In the genomic region with DNA sequence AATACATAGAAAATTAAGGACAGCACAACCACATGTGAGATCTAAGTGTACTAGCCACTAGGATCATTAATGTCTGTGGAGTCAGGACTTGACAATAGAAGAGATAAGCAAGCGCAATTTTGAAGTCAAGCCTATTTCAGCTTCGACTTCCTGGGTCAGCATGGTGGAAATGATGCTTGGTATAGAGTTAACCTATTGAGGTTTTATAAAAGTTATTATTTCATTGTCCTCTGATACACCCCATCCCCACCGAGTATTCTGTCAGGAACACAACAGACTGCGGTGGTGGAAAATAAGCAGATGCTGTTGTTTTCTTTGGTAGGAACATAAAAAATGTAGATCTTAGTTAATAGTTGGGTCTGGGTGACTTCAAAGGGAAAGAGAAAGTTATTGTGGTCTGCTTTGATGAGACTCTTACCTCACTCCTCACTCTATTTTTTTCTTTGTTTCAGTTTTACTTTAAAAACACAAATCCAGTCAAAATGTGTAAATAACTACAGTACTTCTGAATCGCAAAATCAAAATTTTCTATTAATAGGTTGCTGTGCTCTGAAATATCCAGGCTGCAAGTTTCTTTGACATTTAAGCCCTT, we compare ENCODE assay signal across 12 cellular contexts.
DNase-seq lines count a peak whose midpoint lies in the region; ATAC-seq, FAIRE-seq and TF ChIP-seq lines count a peak whose summit lies in the region.
"Had no signal": no experiment of that assay in that cellular context is flagged by ENCODE, and none has a peak within 500 bp of the region (broad histone marks: within the 10 kb centered on the region; RNA-seq: fewer than 3 reads in every experiment).

No MANE protein-coding gene starts in this region.

- peak; percentile 75 for FAIRE-seq in GM12892 (lab: Jason Lieb, UNC)

- H3K4me1 ChIP-seq in MM.1S (ENCODE audit: low read length): 0 out of 2 replicates have a peak, but pooled peaks cover 6% of the 10 kb centered on the region
- H3K4me1 ChIP-seq: parathyroid adenoma had no signal

- POLR2A ChIA-PET in activated CD4-positive, alpha-beta memory T cell treated with anti-CD3 and anti-CD28 coated beads for 36 hours (lab: Charles Lee): no interaction called here

- no peaks in the 10 kb centered on the region for H3K9me2 ChIP-seq in MM.1S (replicated peaks; ENCODE audit: insufficient read depth, low read length)

- peak; percentile 98 for ATAC-seq in GM19351 (IDR thresholded peaks at IDR 0.05; ENCODE audit: unreplicated experiment)
- peak; percentile 98 for ATAC-seq in HG02885 (IDR thresholded peaks at IDR 0.05; ENCODE audit: poor library complexity, unreplicated experiment)

- TF ChIP-seq CTCF in MM.1S (IDR thresholded peaks at IDR 0.05; ENCODE audit: low read length): no peak

- TF ChIP-seq POLR2A in GM12892 (IDR thresholded peaks at IDR 0.05; ENCODE audit: low read depth, low read length): no peak

- H3K4me3 Mint-ChIP-seq in activated CD4-positive, alpha-beta memory T cell treated with anti-CD3 and anti-CD28 coated beads for 36 hours: no peak overlapping the region

- no peak overlapping the region; the same call in 1 of the 2 replicates for H3K4me2 ChIP-seq in MM.1S (ENCODE audit: low read depth, low read length)

- no peak overlapping the region for H3K4me3 ChIP-seq in MM.1S (ENCODE audit: low read length)

- in situ Hi-C loops in KBM-7 (cut with MboI; ENCODE audit: low pct_unique_long_range_greater_than_20kb, low sequenced_read_pairs): no loop called here

- intact Hi-C loops in activated CD4-positive, alpha-beta memory T cell treated with anti-CD3 and anti-CD28 coated beads for 36 hours (cut with micrococcal nuclease): loop anchor here (5.0 to 10.0 kb wide), 2 partner anchors 149 to 263 kb away; a partner anchor contains a TSS

- no peaks in the 10 kb centered on the region for H3K79me2 ChIP-seq in MM.1S (ENCODE audit: low read length)
- H3K79me2 ChIP-seq: parathyroid adenoma had no signal

- no peaks in the 10 kb centered on the region for H3K9me3 Mint-ChIP-seq in activated CD4-positive, alpha-beta memory T cell treated with anti-CD3 and anti-CD28 coated beads for 36 hours

- no peaks in the 10 kb centered on the region for H3K9me3 ChIP-seq in MM.1S (replicated peaks; ENCODE audit: insufficient read depth, low read length)
- H3K9me3 ChIP-seq: Caco-2 had no signal

- no peak overlapping the region for H3K27ac Mint-ChIP-seq in activated CD4-positive, alpha-beta memory T cell treated with anti-CD3 and anti-CD28 coated beads for 36 hours

- CTCF ChIA-PET in activated CD4-positive, alpha-beta memory T cell treated with anti-CD3 and anti-CD28 coated beads for 36 hours (lab: Charles Lee): no interaction called here

- H3K4me1 Mint-ChIP-seq in activated CD4-positive, alpha-beta memory T cell treated with anti-CD3 and anti-CD28 coated beads for 36 hours (ENCODE audit: low read depth): peaks cover 12% of the 10 kb centered on the region

- DNase-seq in GM12892 (ENCODE audit: insufficient read length) (no peak), MM.1S (peak; percentile 57), COLO829 (ENCODE audit: low spot score) (no peak), KBM-7 (no peak)
- DNase-seq in stimulated activated CD4-positive, alpha-beta T cell treated with anti-CD3 and anti-CD28 coated beads, Interleukin-15, amount 100 ng/mL, for 24 hours: no peak
- DNase-seq in activated CD4-positive, alpha-beta memory T cell treated with anti-CD3 and anti-CD28 coated beads for 36 hours: no peak
- DNase-seq: Caco-2; effector memory CD4-positive, alpha-beta T cell had no signal

- no peak overlapping the region for H3K27ac ChIP-seq in MM.1S (ENCODE audit: low read length)
- H3K27ac ChIP-seq: HL-60, parathyroid adenoma had no signal

- no peaks in the 10 kb centered on the region for H3K36me3 Mint-ChIP-seq in activated CD4-positive, alpha-beta memory T cell treated with anti-CD3 and anti-CD28 coated beads for 36 hours

- no peak overlapping the region for H2AFZ ChIP-seq in MM.1S (ENCODE audit: low read length)
- H2AFZ ChIP-seq: parathyroid adenoma had no signal

- no peak overlapping the region for H3K9ac ChIP-seq in MM.1S (ENCODE audit: low read length)
- H3K9ac ChIP-seq: parathyroid adenoma had no signal

- H4K20me1 ChIP-seq in MM.1S (ENCODE audit: insufficient read depth, low read length): no peaks in the 10 kb centered on the region

- H3K27me3 ChIP-seq in MM.1S (replicated peaks; ENCODE audit: insufficient read depth, low read length): no peaks in the 10 kb centered on the region

- no peaks in the 10 kb centered on the region for H3K36me3 ChIP-seq in MM.1S (replicated peaks; ENCODE audit: insufficient read depth, low read length)

- no peaks in the 10 kb centered on the region for H3K27me3 Mint-ChIP-seq in activated CD4-positive, alpha-beta memory T cell treated with anti-CD3 and anti-CD28 coated beads for 36 hours

- no peaks in the 10 kb centered on the region for H3F3A ChIP-seq in MM.1S (ENCODE audit: insufficient read depth, low read length)
